ENCODE assay signal across 1 cellular context in the genomic region with DNA sequence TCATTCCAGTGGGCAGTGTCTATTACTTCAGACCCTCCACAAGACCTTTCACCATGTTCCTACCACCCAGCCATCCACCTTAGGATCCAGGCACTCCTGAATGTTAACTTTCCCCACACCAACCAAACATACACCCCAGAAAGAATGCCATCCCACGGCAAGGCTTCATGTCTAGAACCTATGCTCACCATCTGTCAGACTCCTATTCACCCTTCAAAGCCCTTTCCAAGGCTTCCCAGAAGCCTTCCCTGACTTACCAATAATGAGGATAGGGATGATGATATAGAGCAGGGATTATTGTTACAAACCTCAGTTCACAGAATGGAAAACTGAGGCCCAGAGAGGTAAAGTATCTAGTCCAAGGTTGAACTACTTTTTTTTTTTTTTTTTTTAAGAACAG.
TF ChIP-seq lines count a peak whose summit lies in the region.

No MANE protein-coding gene starts in this region.

TF ChIP-seq in SK-N-SH, 30 proteins besides CTCF, POLR2A, EP300 and RAD21 (continued from another document):
- TF ChIP-seq, protein P1, sequence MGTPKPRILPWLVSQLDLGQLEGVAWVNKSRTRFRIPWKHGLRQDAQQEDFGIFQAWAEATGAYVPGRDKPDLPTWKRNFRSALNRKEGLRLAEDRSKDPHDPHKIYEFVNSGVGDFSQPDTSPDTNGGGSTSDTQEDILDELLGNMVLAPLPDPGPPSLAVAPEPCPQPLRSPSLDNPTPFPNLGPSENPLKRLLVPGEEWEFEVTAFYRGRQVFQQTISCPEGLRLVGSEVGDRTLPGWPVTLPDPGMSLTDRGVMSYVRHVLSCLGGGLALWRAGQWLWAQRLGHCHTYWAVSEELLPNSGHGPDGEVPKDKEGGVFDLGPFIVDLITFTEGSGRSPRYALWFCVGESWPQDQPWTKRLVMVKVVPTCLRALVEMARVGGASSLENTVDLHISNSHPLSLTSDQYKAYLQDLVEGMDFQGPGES (IDR thresholded peaks at IDR 0.05; ENCODE audit: low read depth, low read length): no peak
- TF ChIP-seq JUND (IDR thresholded peaks at IDR 0.05): no peak
